ENCODE assay signal across 18 cellular contexts in the genomic region with DNA sequence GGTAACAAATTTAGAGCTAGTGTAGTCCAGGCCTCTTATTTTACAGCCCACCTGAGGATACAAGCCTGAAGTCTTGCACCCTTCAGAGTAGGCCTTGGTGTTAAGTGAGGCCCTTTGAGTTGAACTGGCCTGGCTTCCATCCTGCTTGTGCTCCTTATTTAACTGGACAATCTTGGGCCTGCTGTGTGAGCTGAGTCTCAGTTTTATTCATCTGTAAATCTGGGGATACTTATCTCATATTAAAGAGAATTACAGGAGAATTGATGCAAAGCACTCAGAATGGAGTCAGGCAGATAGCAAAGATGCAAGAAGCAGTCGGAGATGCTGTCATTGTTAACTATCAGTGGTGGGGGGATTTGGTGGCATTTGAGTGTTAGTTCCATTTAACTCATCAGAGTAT.
"Had no signal": no experiment of that assay in that cellular context is flagged by ENCODE, and none has a peak within 500 bp of the region (broad histone marks: within the 10 kb centered on the region; RNA-seq: fewer than 3 reads in every experiment).

No MANE protein-coding gene starts in this region.

- H3K9me3 Mint-ChIP-seq: activated T-cell treated with anti-CD3 and anti-CD28 coated beads, Interleukin-2, amount 50 U/mL, for 4 hours had no signal

- H3K27me3 ChIP-seq: colonic mucosa, foreskin keratinocyte, vagina had no signal

- DNase-seq: activated CD4-positive, alpha-beta T cell treated with anti-CD3 and anti-CD28 coated beads, Interleukin-2, amount 10 ng/mL, durations not matched to agents 7 days and 5 days; activated CD8-positive, alpha-beta T cell treated with anti-CD3 and anti-CD28 coated beads, Interleukin-2, amount 10 ng/mL, durations not matched to agents 7 days and 5 days; activated effector memory CD4-positive, alpha-beta T cell treated with Interleukin-2 at 50 U/mL for 16 hours; activated naive CD4-positive, alpha-beta T cell treated with anti-CD3 and anti-CD28 coated beads, Interleukin-2, amount 50 U/mL, for 16 hours; activated T-cell treated with anti-CD3 and anti-CD28 coated beads, Interleukin-2, amount 50 U/mL, for 4 hours; amniotic stem cell; caudate nucleus; colonic mucosa; foreskin keratinocyte; mammary epithelial cell; naive B cell; stimulated activated naive CD4-positive, alpha-beta T cell treated with Interleukin-2 at 50 U/mL for 16 hours; T-helper 1 cell; T1000; trophoblast cell had no signal

- H3K9me3 ChIP-seq: colonic mucosa, vagina had no signal

- H3K36me3 ChIP-seq: colonic mucosa, vagina had no signal

- H3K27ac ChIP-seq: colonic mucosa, foreskin keratinocyte, parathyroid adenoma, vagina had no signal

- H3K27ac Mint-ChIP-seq: activated CD4-positive, alpha-beta T cell treated with anti-CD3 and anti-CD28 coated beads, Interleukin-2, amount 10 ng/mL, durations not matched to agents 7 days and 5 days; activated CD8-positive, alpha-beta T cell treated with anti-CD3 and anti-CD28 coated beads, Interleukin-2, amount 10 ng/mL, durations not matched to agents 7 days and 5 days had no signal

- H3K4me3 ChIP-seq: colonic mucosa, vagina had no signal

- H3K27me3 Mint-ChIP-seq: activated CD4-positive, alpha-beta T cell treated with anti-CD3 and anti-CD28 coated beads, Interleukin-2, amount 10 ng/mL, durations not matched to agents 7 days and 5 days; naive B cell had no signal

- H3K4me3 Mint-ChIP-seq: activated CD4-positive, alpha-beta T cell treated with anti-CD3 and anti-CD28 coated beads, Interleukin-2, amount 10 ng/mL, durations not matched to agents 7 days and 5 days; activated CD8-positive, alpha-beta T cell treated with anti-CD3 and anti-CD28 coated beads, Interleukin-2, amount 10 ng/mL, durations not matched to agents 7 days and 5 days; activated T-cell treated with anti-CD3 and anti-CD28 coated beads, Interleukin-2, amount 50 U/mL, for 4 hours; naive B cell had no signal

- ATAC-seq: activated CD8-positive, alpha-beta T cell treated with anti-CD3 and anti-CD28 coated beads, Interleukin-2, amount 10 ng/mL, durations not matched to agents 7 days and 5 days; activated T-cell treated with anti-CD3 and anti-CD28 coated beads, Interleukin-2, amount 50 U/mL, for 4 hours; foreskin keratinocyte; left lobe of liver had no signal

- H3K9ac ChIP-seq: parathyroid adenoma had no signal

- H3K4me1 ChIP-seq: colonic mucosa, foreskin keratinocyte had no signal
